12 cellular contexts compared by ENCODE assay signal in the genomic region with DNA sequence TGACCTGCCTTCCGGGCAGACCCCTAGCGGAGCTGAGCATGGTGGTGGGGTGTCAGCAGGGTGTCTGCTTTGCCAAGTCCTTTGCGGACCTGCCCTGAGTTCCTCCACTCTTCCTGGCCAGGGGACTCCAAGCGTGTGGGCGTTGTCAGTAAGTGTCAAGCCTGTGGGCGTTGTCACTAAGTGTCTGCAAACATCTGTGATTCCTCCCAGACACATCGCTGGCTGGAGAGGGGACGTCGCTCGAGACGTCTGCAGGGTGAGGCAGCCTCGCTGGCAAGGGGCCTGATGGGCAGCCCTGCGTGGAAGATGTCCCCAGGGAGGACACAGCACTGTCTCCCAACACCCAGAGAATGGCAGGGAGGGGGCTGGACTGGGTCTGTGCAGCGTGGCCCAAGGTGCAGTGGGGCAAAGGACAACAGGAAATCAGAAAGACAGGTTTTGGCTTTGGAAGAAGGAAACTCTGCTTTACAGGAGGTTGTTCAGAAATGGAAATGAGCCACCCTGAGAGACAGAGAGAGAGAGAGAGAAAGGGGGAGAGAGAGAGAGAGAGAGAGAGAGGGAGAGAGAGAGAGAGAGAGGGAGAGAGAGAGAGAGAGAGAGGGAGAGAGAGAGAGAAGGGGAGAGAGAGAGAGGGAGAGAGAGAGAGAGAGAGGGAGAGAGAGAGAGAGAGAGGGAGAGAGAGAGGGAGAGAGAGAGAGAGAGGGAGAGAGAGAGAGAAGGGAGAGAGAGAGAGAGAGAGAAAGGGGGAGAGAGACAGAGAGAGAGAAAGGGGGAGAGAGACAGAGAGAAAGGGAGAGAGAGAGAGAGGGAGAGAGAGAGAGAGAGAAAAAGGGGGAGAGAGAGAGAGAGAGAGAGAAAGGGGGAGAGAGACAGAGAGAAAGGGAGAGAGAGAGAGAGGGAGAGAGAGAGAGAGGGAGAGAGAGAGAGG. TPM values are rescaled to one million over a fixed set of nuclear protein-coding genes. Genes with fewer than 3 reads are reported as not detected.
A peak's percentile ranks its signal among the peaks of the same experiment; 100 is the strongest.
DNase-seq lines count a peak whose midpoint lies in the region; ATAC-seq and TF ChIP-seq lines count a peak whose summit lies in the region.
"Had no signal": no experiment of that assay in that cellular context is flagged by ENCODE, and none has a peak within 500 bp of the region (broad histone marks: within the 10 kb centered on the region; RNA-seq: fewer than 3 reads in every experiment).

No MANE protein-coding gene starts in this region.

- peaks cover 0 to 5% (median 0%) of the 10 kb centered on the region in 9 donors for H3K36me3 ChIP-seq in heart right ventricle
- H3K36me3 ChIP-seq in rectal smooth muscle tissue (ENCODE audit: control insufficient read depth, insufficient read depth, low read length): peaks cover 2% of the 10 kb centered on the region

- no peak for TF ChIP-seq CTCF in heart right ventricle (IDR thresholded peaks at IDR 0.05)

- no peak overlapping the region for H3K9ac ChIP-seq in rectal smooth muscle tissue (ENCODE audit: low read length)

- DNase-seq in Daoy (ENCODE audit: low read depth): peak; percentile 41
- peak; percentile 34 to 73 for DNase-seq in heart right ventricle
- DNase-seq in activated CD4-positive, alpha-beta T cell treated with anti-CD3 and anti-CD28 coated beads for 4 hours: no peak
- no peak for DNase-seq in GOT3 (lab: John Stamatoyannopoulos, UW)
- DNase-seq: activated B cell treated with CpG ODN at 0.5 μM for 24 hours, NCI-H524 treated with DMSO at 0.1 percent for 48 hours had no signal

- peak overlapping the region in 5 of 10 donors; percentile 10 to 60 (median 32) for H3K27ac ChIP-seq in heart right ventricle
- H3K27ac ChIP-seq in rectal smooth muscle tissue (ENCODE audit: low read depth, low read length): peak overlapping the region; percentile 40

- H3K4me3 ChIP-seq in heart right ventricle: no peak overlapping the region
- H3K4me3 ChIP-seq in rectal smooth muscle tissue (ENCODE audit: low read length): peak overlapping the region; percentile 41

- H3K4me1 ChIP-seq in heart right ventricle (peaks cover 24 to 45% (median 38%) of the 10 kb centered on the region in 9 donors), rectal smooth muscle tissue (ENCODE audit: control insufficient read depth, insufficient read depth, low read length) (peaks cover 21% of the 10 kb centered on the region)

- intact Hi-C loops in heart right ventricle (cut with DNase I): no loop called here

- ATAC-seq in heart right ventricle (peak in 7 of 8 donors; percentile 8 to 64 (median 20)), HG02884 (IDR thresholded peaks at IDR 0.05; ENCODE audit: unreplicated experiment) (no peak), HG03095 (IDR thresholded peaks at IDR 0.05; ENCODE audit: unreplicated experiment) (no peak)

- H3K9me3 ChIP-seq in heart right ventricle: no peaks in the 10 kb centered on the region

- no peaks in the 10 kb centered on the region for H3K27me3 ChIP-seq in heart right ventricle
- peaks cover 5% of the 10 kb centered on the region for H3K27me3 ChIP-seq in rectal smooth muscle tissue (ENCODE audit: control insufficient read depth, insufficient read depth, low read length)

- WGBS in heart right ventricle, 2 donors: 6 to 7% methylated on average over 14 of the region's 14 CpGs

TF ChIP-seq in PFSK-1, 5 proteins besides CTCF, POLR2A, EP300 and RAD21:
- TF ChIP-seq REST (IDR thresholded peaks at IDR 0.05; ENCODE audit: insufficient read depth in 1 of 2, low read depth in 2 of 2, low read length in 2 of 2): no peak
- peak; percentile 52 for TF ChIP-seq FOXP2 (optimal IDR thresholded peaks at IDR 0.05; ENCODE audit: borderline replicate concordance, extremely low read depth, extremely low read length, insufficient read depth)
TF ChIP-seq in PFSK-1: peak in this region for 1.

RNA-seq across cellular contexts. Expression of gene ADAMTSL2, which starts 29.0 kb away (rescaled TPM):
- total RNA-seq in Daoy (2014; rRNA removed; shearing (Covaris generic)): 0.03 TPM in 1 of 2 replicates, not detected in the other
- 1.6 TPM for polyA plus RNA-seq in PFSK-1 (2012; ENCODE audit: insufficient read length, low read depth)
- total RNA-seq in heart right ventricle: 1 to 10 TPM; 2.0 to 9.1 (median 4.3) TPM
- 1 to 10 TPM; 4.9 to 7.5 TPM for polyA plus RNA-seq in heart right ventricle
- total RNA-seq: activated B cell treated with CpG ODN at 0.5 μM for 24 hours; activated T-helper 2 cell treated with anti-CD3 and anti-CD28 coated beads, Interferon-gamma antibody, Interleukin-2, Interleukin-4, amounts not matched to agents 10 μg/mL and 5 μg/mL and 100 μg/mL, durations not matched to agents 14 hours and 24 hours and 36 hours had no signal

RNA-seq across cellular contexts. Expression of gene MYMK, which starts 38.8 kb away (rescaled TPM):
- total RNA-seq in Daoy (2014; rRNA removed; shearing (Covaris generic)): not detected in 2 replicates
- polyA plus RNA-seq in PFSK-1 (2012; ENCODE audit: insufficient read length, low read depth): not detected
- total RNA-seq in heart right ventricle: not detected
- polyA plus RNA-seq in heart right ventricle: not detected
- total RNA-seq: activated B cell treated with CpG ODN at 0.5 μM for 24 hours; activated T-helper 2 cell treated with anti-CD3 and anti-CD28 coated beads, Interferon-gamma antibody, Interleukin-2, Interleukin-4, amounts not matched to agents 10 μg/mL and 5 μg/mL and 100 μg/mL, durations not matched to agents 14 hours and 24 hours and 36 hours; osteocyte had no signal

RNA-seq across cellular contexts. Expression of gene FAM163B, which starts 45.6 kb away (rescaled TPM):
- total RNA-seq in Daoy (2014; rRNA removed; shearing (Covaris generic)): not detected in 2 replicates
- polyA plus RNA-seq in PFSK-1 (2012; ENCODE audit: insufficient read length, low read depth): 0.58 TPM
- total RNA-seq in heart right ventricle: not detected
- under 1 TPM in 1 of 2 donors, not detected in 1; 0.19 TPM for polyA plus RNA-seq in heart right ventricle
- total RNA-seq: activated B cell treated with CpG ODN at 0.5 μM for 24 hours; activated T-helper 2 cell treated with anti-CD3 and anti-CD28 coated beads, Interferon-gamma antibody, Interleukin-2, Interleukin-4, amounts not matched to agents 10 μg/mL and 5 μg/mL and 100 μg/mL, durations not matched to agents 14 hours and 24 hours and 36 hours; osteocyte had no signal

Comparison
In these comparisons a context has a peak if more than half of its experiments do, and no peak if none do; other contexts are left out.
1. DNase-seq: peak in Daoy (single experiment) and heart right ventricle (2 of 2); none in activated CD4-positive, alpha-beta T cell treated with anti-CD3 and anti-CD28 coated beads for 4 hours (0 of 2) and GOT3 (single experiment).
2. ATAC-seq: peak in heart right ventricle (7 of 8); none in HG02884 (single experiment) and HG03095 (single experiment).